Comparison of ENCODE assay signal across 1 cellular context in the genomic region with DNA sequence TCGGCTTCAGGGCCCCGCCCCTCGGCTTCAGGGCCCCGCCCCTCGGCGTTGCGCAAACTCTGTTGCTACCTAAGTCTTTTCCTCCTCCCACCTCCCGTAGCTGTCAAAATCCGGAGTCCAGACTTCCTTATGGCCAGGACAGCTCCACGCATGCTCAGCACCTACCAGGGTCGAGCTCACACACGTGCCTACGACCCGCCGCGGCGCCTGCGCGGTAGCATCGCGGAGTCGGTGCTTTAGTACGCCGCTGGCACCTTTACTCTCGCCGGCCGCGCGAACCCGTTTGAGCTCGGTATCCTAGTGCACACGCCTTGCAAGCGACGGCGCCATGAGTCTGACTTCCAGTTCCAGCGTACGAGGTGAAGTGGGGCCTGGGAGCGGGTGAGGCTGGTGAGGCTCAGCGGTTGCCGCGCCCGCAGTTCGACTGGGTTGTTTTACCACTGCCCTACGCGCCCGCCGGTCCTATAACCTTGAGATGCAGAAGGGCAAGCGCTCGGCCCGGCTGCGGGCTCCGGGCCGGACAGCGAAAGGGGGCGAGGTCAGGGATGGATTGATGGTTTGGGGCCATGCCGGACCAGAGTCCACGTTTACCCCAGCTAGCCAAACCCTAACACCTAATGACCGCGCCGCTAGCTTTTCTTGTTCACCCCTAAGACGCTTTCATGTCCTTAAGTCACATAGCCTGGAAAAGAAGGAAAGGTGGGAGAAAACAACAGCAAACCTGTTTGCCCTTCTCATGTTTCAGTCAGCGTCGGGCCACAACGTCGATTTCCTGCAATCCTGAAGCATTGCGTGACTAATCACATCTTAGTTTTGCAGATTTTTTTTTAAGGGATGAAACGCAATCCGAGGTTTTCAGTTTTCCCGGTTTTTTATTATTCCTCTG.
A peak's percentile ranks its signal among the peaks of the same experiment; 100 is the strongest.
TF ChIP-seq lines count a peak whose summit lies in the region.

A gene (plus strand): TSS at position 217 of the 886 bp plus-strand sequence. CDS start 112 bp downstream, at position 329.

TF ChIP-seq in HepG2, 621 proteins besides CTCF, POLR2A, EP300 and RAD21 (continued from another document and continues in another):
- no peak for TF ChIP-seq ZFP36 (IDR thresholded peaks at IDR 0.05; ENCODE audit: borderline replicate concordance, low read depth, low read length, partially characterized antibody)
- peak; percentile 6; the same call in 1 of the 2 replicates for TF ChIP-seq NCOR1 (IDR thresholded peaks at IDR 0.05; ENCODE audit: borderline replicate concordance, low read length)
- TF ChIP-seq, protein P1, sequence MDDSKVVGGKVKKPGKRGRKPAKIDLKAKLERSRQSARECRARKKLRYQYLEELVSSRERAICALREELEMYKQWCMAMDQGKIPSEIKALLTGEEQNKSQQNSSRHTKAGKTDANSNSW (CRISPR knock-in tag; IDR thresholded peaks at IDR 0.05; ENCODE audit: borderline replicate concordance): peak; percentile 95; the same call in 1 of the 2 replicates
- TF ChIP-seq HOXA3 (CRISPR knock-in tag; IDR thresholded peaks at IDR 0.05): peak; percentile 86
- TF ChIP-seq GPN1 (CRISPR knock-in tag; IDR thresholded peaks at IDR 0.05; ENCODE audit: borderline replicate concordance): peak; percentile 37; the same call in 1 of the 2 replicates
- peak; percentile 74; the same call in 1 of the 2 replicates for TF ChIP-seq ZNF768 (CRISPR knock-in tag; IDR thresholded peaks at IDR 0.05)
- no peak for TF ChIP-seq HMG20A (CRISPR knock-in tag; IDR thresholded peaks at IDR 0.05; ENCODE audit: borderline replicate concordance)
- peak; percentile 99 for TF ChIP-seq ZNF552 (CRISPR knock-in tag; IDR thresholded peaks at IDR 0.05; ENCODE audit: borderline replicate concordance)
- TF ChIP-seq ZNF232 (CRISPR knock-in tag; IDR thresholded peaks at IDR 0.05; ENCODE audit: borderline replicate concordance): peak; percentile 92
- TF ChIP-seq CCAR2 (optimal IDR thresholded peaks at IDR 0.05; ENCODE audit: low read depth, low read length): no peak
- peak; percentile 96 for TF ChIP-seq NFIB (CRISPR knock-in tag; IDR thresholded peaks at IDR 0.05; ENCODE audit: borderline replicate concordance)
- TF ChIP-seq CBX1 (IDR thresholded peaks at IDR 0.05; ENCODE audit: low read depth): peak; percentile 85
- TF ChIP-seq, protein P2, sequence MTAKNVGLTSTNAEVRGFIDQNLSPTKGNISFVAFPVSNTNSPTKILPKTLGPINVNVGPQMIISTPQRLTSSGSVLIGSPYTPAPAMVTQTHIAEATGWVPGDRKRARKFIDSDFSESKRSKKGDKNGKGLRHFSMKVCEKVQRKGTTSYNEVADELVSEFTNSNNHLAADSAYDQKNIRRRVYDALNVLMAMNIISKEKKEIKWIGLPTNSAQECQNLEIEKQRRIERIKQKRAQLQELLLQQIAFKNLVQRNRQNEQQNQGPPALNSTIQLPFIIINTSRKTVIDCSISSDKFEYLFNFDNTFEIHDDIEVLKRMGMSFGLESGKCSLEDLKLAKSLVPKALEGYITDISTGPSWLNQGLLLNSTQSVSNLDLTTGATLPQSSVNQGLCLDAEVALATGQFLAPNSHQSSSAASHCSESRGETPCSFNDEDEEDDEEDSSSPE (CRISPR knock-in tag; IDR thresholded peaks at IDR 0.05): peak; percentile 95
- TF ChIP-seq FLYWCH1 (CRISPR knock-in tag; IDR thresholded peaks at IDR 0.05): no peak
- no peak for TF ChIP-seq ZNF383 (CRISPR knock-in tag; IDR thresholded peaks at IDR 0.05; ENCODE audit: borderline replicate concordance)
- TF ChIP-seq, protein P3, sequence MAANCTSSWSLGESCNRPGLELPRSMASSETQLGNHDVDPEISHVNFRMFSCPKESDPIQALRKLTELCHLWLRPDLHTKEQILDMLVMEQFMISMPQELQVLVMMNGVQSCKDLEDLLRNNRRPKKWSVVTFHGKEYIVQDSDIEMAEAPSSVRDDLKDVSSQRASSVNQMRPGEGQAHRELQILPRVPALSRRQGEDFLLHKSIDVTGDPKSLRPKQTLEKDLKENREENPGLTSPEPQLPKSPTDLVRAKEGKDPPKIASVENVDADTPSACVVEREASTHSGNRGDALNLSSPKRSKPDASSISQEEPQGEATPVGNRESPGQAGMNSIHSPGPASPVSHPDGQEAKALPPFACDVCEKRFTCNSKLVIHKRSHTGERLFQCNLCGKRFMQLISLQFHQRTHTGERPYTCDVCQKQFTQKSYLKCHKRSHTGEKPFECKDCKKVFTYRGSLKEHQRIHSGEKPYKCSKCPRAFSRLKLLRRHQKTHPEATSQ (CRISPR knock-in tag; IDR thresholded peaks at IDR 0.05; ENCODE audit: borderline replicate concordance): peak; percentile 97
- TF ChIP-seq ZNF629 (CRISPR knock-in tag; conservative IDR thresholded peaks at IDR 0.05): peak; percentile 47
- peak; percentile 79; the same call in 1 of the 2 replicates for TF ChIP-seq RXRB (CRISPR knock-in tag; IDR thresholded peaks at IDR 0.05; ENCODE audit: borderline replicate concordance)
- 0 out of 2 replicates have a peak, but pooled peaks have one; percentile 48 for TF ChIP-seq ZNF841 (CRISPR knock-in tag; IDR thresholded peaks at IDR 0.05; ENCODE audit: borderline replicate concordance)
- peak; percentile 51 for TF ChIP-seq HNF4A (CRISPR knock-in tag; IDR thresholded peaks at IDR 0.05)
- peak; percentile 94 for TF ChIP-seq HES4 (CRISPR knock-in tag; IDR thresholded peaks at IDR 0.05; ENCODE audit: borderline replicate concordance)
- TF ChIP-seq MAFF (IDR thresholded peaks at IDR 0.05; ENCODE audit: low read depth, low read length): 0 out of 2 replicates have a peak, but pooled peaks have one; percentile 2
- TF ChIP-seq ZNF30 (CRISPR knock-in tag; IDR thresholded peaks at IDR 0.05): no peak; the same call in none of the 2 replicates
- TF ChIP-seq, protein P4, sequence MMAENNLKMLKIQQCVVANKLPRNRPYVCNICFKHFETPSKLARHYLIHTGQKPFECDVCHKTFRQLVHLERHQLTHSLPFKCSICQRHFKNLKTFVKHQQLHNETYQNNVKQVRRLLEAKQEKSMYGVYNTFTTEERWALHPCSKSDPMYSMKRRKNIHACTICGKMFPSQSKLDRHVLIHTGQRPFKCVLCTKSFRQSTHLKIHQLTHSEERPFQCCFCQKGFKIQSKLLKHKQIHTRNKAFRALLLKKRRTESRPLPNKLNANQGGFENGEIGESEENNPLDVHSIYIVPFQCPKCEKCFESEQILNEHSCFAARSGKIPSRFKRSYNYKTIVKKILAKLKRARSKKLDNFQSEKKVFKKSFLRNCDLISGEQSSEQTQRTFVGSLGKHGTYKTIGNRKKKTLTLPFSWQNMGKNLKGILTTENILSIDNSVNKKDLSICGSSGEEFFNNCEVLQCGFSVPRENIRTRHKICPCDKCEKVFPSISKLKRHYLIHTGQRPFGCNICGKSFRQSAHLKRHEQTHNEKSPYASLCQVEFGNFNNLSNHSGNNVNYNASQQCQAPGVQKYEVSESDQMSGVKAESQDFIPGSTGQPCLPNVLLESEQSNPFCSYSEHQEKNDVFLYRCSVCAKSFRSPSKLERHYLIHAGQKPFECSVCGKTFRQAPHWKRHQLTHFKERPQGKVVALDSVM (CRISPR knock-in tag; IDR thresholded peaks at IDR 0.05): peak; percentile 66; the same call in 1 of the 2 replicates
- peak; percentile 99 for TF ChIP-seq ZNF430 (CRISPR knock-in tag; IDR thresholded peaks at IDR 0.05)
- peak; percentile 80; the same call in 1 of the 2 replicates for TF ChIP-seq SNAI1 (CRISPR knock-in tag; IDR thresholded peaks at IDR 0.05; ENCODE audit: borderline replicate concordance)
- TF ChIP-seq SOX6 (IDR thresholded peaks at IDR 0.05): no peak
- TF ChIP-seq SOX6 (CRISPR knock-in tag; IDR thresholded peaks at IDR 0.05): peak; percentile 85
- TF ChIP-seq, protein P5, sequence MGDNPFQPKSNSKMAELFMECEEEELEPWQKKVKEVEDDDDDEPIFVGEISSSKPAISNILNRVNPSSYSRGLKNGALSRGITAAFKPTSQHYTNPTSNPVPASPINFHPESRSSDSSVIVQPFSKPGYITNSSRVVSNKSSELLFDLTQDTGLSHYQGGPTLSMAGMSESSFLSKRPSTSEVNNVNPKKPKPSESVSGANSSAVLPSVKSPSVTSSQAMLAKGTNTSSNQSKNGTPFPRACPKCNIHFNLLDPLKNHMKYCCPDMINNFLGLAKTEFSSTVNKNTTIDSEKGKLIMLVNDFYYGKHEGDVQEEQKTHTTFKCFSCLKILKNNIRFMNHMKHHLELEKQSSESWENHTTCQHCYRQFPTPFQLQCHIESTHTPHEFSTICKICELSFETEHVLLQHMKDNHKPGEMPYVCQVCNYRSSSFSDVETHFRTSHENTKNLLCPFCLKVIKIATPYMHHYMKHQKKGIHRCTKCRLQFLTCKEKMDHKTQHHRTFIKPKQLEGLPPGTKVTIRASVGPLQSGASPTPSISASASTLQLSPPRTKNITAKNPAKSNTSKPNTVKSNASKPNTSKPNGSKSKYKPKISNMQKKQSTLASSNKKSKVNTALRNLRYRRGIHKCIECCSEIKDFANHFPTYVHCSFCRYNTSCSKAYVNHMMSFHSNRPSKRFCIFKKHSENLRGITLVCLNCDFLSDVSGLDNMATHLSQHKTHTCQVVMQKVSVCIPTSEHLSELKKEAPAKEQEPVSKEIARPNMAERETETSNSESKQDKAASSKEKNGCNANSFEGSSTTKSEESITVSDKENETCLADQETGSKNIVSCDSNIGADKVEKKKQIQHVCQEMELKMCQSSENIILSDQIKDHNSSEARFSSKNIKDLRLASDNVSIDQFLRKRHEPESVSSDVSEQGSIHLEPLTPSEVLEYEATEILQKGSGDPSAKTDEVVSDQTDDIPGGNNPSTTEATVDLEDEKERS (CRISPR knock-in tag; IDR thresholded peaks at IDR 0.05): no peak
- TF ChIP-seq, protein P6, sequence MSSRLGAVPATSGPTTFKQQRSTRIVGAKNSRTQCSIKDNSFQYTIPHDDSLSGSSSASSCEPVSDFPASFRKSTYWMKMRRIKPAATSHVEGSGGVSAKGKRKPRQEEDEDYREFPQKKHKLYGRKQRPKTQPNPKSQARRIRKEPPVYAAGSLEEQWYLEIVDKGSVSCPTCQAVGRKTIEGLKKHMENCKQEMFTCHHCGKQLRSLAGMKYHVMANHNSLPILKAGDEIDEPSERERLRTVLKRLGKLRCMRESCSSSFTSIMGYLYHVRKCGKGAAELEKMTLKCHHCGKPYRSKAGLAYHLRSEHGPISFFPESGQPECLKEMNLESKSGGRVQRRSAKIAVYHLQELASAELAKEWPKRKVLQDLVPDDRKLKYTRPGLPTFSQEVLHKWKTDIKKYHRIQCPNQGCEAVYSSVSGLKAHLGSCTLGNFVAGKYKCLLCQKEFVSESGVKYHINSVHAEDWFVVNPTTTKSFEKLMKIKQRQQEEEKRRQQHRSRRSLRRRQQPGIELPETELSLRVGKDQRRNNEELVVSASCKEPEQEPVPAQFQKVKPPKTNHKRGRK (CRISPR knock-in tag; IDR thresholded peaks at IDR 0.05): peak; percentile 24; the same call in 1 of the 2 replicates
- TF ChIP-seq ZNF644 (CRISPR knock-in tag; IDR thresholded peaks at IDR 0.05; ENCODE audit: low read depth): 0 out of 2 replicates have a peak, but pooled peaks have one; percentile 8
- TF ChIP-seq SIX1 (CRISPR knock-in tag; IDR thresholded peaks at IDR 0.05; ENCODE audit: borderline replicate concordance): peak; percentile 72
- no peak; the same call in 1 of the 2 replicates for TF ChIP-seq ZNF556 (CRISPR knock-in tag; IDR thresholded peaks at IDR 0.05; ENCODE audit: borderline replicate concordance)
- no peak for TF ChIP-seq ZNF678 (CRISPR knock-in tag; IDR thresholded peaks at IDR 0.05)
- TF ChIP-seq SP4 (CRISPR knock-in tag; IDR thresholded peaks at IDR 0.05): peak; percentile 88
- TF ChIP-seq, protein P7, sequence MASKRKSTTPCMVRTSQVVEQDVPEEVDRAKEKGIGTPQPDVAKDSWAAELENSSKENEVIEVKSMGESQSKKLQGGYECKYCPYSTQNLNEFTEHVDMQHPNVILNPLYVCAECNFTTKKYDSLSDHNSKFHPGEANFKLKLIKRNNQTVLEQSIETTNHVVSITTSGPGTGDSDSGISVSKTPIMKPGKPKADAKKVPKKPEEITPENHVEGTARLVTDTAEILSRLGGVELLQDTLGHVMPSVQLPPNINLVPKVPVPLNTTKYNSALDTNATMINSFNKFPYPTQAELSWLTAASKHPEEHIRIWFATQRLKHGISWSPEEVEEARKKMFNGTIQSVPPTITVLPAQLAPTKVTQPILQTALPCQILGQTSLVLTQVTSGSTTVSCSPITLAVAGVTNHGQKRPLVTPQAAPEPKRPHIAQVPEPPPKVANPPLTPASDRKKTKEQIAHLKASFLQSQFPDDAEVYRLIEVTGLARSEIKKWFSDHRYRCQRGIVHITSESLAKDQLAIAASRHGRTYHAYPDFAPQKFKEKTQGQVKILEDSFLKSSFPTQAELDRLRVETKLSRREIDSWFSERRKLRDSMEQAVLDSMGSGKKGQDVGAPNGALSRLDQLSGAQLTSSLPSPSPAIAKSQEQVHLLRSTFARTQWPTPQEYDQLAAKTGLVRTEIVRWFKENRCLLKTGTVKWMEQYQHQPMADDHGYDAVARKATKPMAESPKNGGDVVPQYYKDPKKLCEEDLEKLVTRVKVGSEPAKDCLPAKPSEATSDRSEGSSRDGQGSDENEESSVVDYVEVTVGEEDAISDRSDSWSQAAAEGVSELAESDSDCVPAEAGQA (IDR thresholded peaks at IDR 0.05; ENCODE audit: low read depth): peak; percentile 29; the same call in 1 of the 2 replicates
- TF ChIP-seq, protein P7 (CRISPR knock-in tag; IDR thresholded peaks at IDR 0.05; ENCODE audit: borderline replicate concordance): peak; percentile 91
- TF ChIP-seq JDP2 (CRISPR knock-in tag; IDR thresholded peaks at IDR 0.05; ENCODE audit: borderline replicate concordance): no peak
- peak; percentile 93 for TF ChIP-seq ZNF788 (CRISPR knock-in tag; IDR thresholded peaks at IDR 0.05; ENCODE audit: borderline replicate concordance)
- TF ChIP-seq BRCA1 (CRISPR knock-in tag; IDR thresholded peaks at IDR 0.05): peak; percentile 75
- TF ChIP-seq HHEX (CRISPR knock-in tag; IDR thresholded peaks at IDR 0.05): 0 out of 2 replicates have a peak, but pooled peaks have one; percentile 34
- 0 out of 2 replicates have a peak, but pooled peaks have one; percentile 46 for TF ChIP-seq ZKSCAN8 (CRISPR knock-in tag; IDR thresholded peaks at IDR 0.05; ENCODE audit: borderline replicate concordance)
- no peak for TF ChIP-seq TCF7L2 (IDR thresholded peaks at IDR 0.05; ENCODE audit: low read depth, low read length)
